In genomic region chr15:68312701-68313204, GRCh38 we compare ENCODE assay signal across 15 cellular contexts. TPM values are rescaled to one million over a fixed set of nuclear protein-coding genes. Genes with fewer than 3 reads are reported as not detected.
A peak's percentile ranks its signal among the peaks of the same experiment; 100 is the strongest.
DNase-seq lines count a peak whose midpoint lies in the region; ATAC-seq, FAIRE-seq and TF ChIP-seq lines count a peak whose summit lies in the region.
"Had no signal": no experiment of that assay in that cellular context is flagged by ENCODE, and none has a peak within 500 bp of the region (broad histone marks: within the 10 kb centered on the region; RNA-seq: fewer than 3 reads in every experiment).

No MANE protein-coding gene starts in this region.

- CTCF ChIA-PET in K562 (lab: Yijun Ruan, JAX; ENCODE audit: low intra/inter-chr PET ratio) = interaction anchor here (0.5 kb wide), 1 partner anchor 812 kb away, joined by 3 read pairs; no protein-coding TSS in a partner anchor

- H2AFZ ChIP-seq in K562 (ENCODE audit: low read depth, low read length) = no peak overlapping the region

- no peaks in the 10 kb centered on the region for H3K9me3 ChIP-seq in K562 (replicated peaks; ENCODE audit: control insufficient read depth, insufficient read depth, low read depth, low read length)
- H3K9me3 ChIP-seq: pancreas had no signal

- H3K27me3 Mint-ChIP-seq in natural killer cell treated with Interleukin-12 subunit alpha and Interleukin-12 subunit beta and Interleukin-15 and Interleukin-18, amount 100 ng/mL, for 72 hours = peaks cover 0 to 3% of the 10 kb centered on the region in 2 donors
- H3K27me3 Mint-ChIP-seq in natural killer cell (ENCODE audit: low read depth in 2 of 2) = peaks cover 1 to 12% of the 10 kb centered on the region in 2 donors

- no peak overlapping the region for H3K27ac Mint-ChIP-seq in natural killer cell treated with Interleukin-12 subunit alpha and Interleukin-12 subunit beta and Interleukin-15 and Interleukin-18, amount 100 ng/mL, for 72 hours
- H3K27ac Mint-ChIP-seq in natural killer cell = no peak overlapping the region
- H3K27ac Mint-ChIP-seq: memory B cell had no signal

- H3K4me3 ChIP-seq in K562 = no peak overlapping the region
- H3K4me3 ChIP-seq: GM12878, pancreas had no signal

- no peak for TF ChIP-seq EP300 in K562 (IDR thresholded peaks at IDR 0.05; ENCODE audit: low read length)

- H3K9ac ChIP-seq in K562 (ENCODE audit: insufficient read depth in 1 of 2, low read depth in 2 of 2, low read length in 2 of 2) = peak overlapping the region in 1 of 2 experiments; percentile 64; a peak in 1 of 4 replicates

- H3K36me3 ChIP-seq in K562 (ENCODE audit: control insufficient read depth, insufficient read depth, low read length) = no peaks in the 10 kb centered on the region
- H3K36me3 ChIP-seq: pancreas had no signal

- H3K4me3 Mint-ChIP-seq in natural killer cell treated with Interleukin-12 subunit alpha and Interleukin-12 subunit beta and Interleukin-15 and Interleukin-18, amount 100 ng/mL, for 72 hours = no peak overlapping the region
- no peak overlapping the region for H3K4me3 Mint-ChIP-seq in natural killer cell
- H3K4me3 Mint-ChIP-seq: memory B cell had no signal

- POLR2A ChIA-PET in K562 (lab: Yijun Ruan, JAX) = interaction anchor here (0.6 to 1.8 kb wide), 3 partner anchors 9 to 516 kb away, joined by 3 to 7 read pairs (median 3); no protein-coding TSS in a partner anchor

- in situ Hi-C loops in K562 (cut with MboI) = no loop called here

- no TSS peak for BruUV-seq in K562 (replicated peaks; lab: Mats Ljungman, UMichigan)

- intact Hi-C loops in natural killer cell (cut with micrococcal nuclease) = no loop called here
- intact Hi-C loops in K562 (cut with micrococcal nuclease) = no loop called here

- peak; percentile 23 for FAIRE-seq in K562 (lab: Jason Lieb, UNC)
- FAIRE-seq: GM12878, pancreas had no signal

- peaks cover 8% of the 10 kb centered on the region; the same call in 1 of the 2 replicates for H4K20me1 ChIP-seq in K562 (replicated peaks; ENCODE audit: control insufficient read depth, insufficient read depth, low read length)

- TF ChIP-seq RAD21 in K562 (CRISPR knock-in tag; conservative IDR thresholded peaks at IDR 0.05 in 1 of 2, IDR thresholded peaks at IDR 0.05 in 1 of 2) = no peak

- peak; percentile 55 for DNase-seq in natural killer cell treated with Interleukin-12 subunit alpha and Interleukin-12 subunit beta and Interleukin-15 and Interleukin-18, amount 100 ng/mL, for 72 hours (ENCODE audit: low spot score)
- DNase-seq in natural killer cell = no peak
- peak in 1 of 4 experiments; percentile 38 for DNase-seq in K562 (ENCODE audit: extremely low read depth in 1 of 4, low spot score in 3 of 4)
- DNase-seq in mesenteric fat pad (ENCODE audit: low spot score) = peak; percentile 80
- no peak for DNase-seq in stimulated activated CD4-positive, alpha-beta T cell treated with anti-CD3 and anti-CD28 coated beads, Interleukin-12 subunit alpha, Interleukin-12 subunit beta, amount 100 ng/mL, for 4 hours
- DNase-seq in NCI-H187 (lab: John Stamatoyannopoulos, UW) = no peak
- DNase-seq: activated gamma-delta T cell treated with Interleukin-2 at 50 U/mL for 16 hours; DMS79; NCI-H2171; stimulated activated CD8-positive, alpha-beta memory T cell treated with anti-CD3 and anti-CD28 coated beads, Interleukin-4, amount 100 ng/mL, for 48 hours had no signal

- no peak for ATAC-seq in natural killer cell treated with Interleukin-12 subunit alpha and Interleukin-12 subunit beta and Interleukin-15 and Interleukin-18, amount 100 ng/mL, for 72 hours
- ATAC-seq in natural killer cell (no peak), K562 (peak; percentile 44), HG03025 (IDR thresholded peaks at IDR 0.05; ENCODE audit: low FRiP score, unreplicated experiment) (no peak), GM19397 (IDR thresholded peaks at IDR 0.05; ENCODE audit: unreplicated experiment) (no peak)
- ATAC-seq: GM12878, pancreas had no signal

- no peaks in the 10 kb centered on the region for H3K9me3 Mint-ChIP-seq in natural killer cell treated with Interleukin-12 subunit alpha and Interleukin-12 subunit beta and Interleukin-15 and Interleukin-18, amount 100 ng/mL, for 72 hours
- no peaks in the 10 kb centered on the region for H3K9me3 Mint-ChIP-seq in natural killer cell
- H3K9me3 Mint-ChIP-seq: memory B cell had no signal

- H3K4me2 ChIP-seq in K562 (ENCODE audit: insufficient read depth, low read length) = 0 out of 2 replicates have a peak overlapping the region, but pooled peaks have one; percentile 7

- no peaks in the 10 kb centered on the region for H3K36me3 Mint-ChIP-seq in natural killer cell treated with Interleukin-12 subunit alpha and Interleukin-12 subunit beta and Interleukin-15 and Interleukin-18, amount 100 ng/mL, for 72 hours
- no peaks in the 10 kb centered on the region for H3K36me3 Mint-ChIP-seq in natural killer cell
- H3K36me3 Mint-ChIP-seq: memory B cell had no signal

- H3K9me1 ChIP-seq in K562 (ENCODE audit: control insufficient read depth, insufficient read depth, low read length) = no peaks in the 10 kb centered on the region

- peaks cover 0 to 5% of the 10 kb centered on the region in 2 experiments; a peak in 2 of 5 replicates for H3K4me1 ChIP-seq in K562 (replicated peaks in 1 of 2; ENCODE audit: control insufficient read depth in 2 of 2, insufficient read depth in 2 of 2, low read length in 2 of 2)

- TF ChIP-seq POLR2A in K562 (conservative IDR thresholded peaks at IDR 0.05) = no peak

- no peak overlapping the region for H3K27ac ChIP-seq in K562 (ENCODE audit: extremely low read depth, low read depth, low read length)
- H3K27ac ChIP-seq: pancreas had no signal

- no peaks in the 10 kb centered on the region for H3K4me1 Mint-ChIP-seq in natural killer cell treated with Interleukin-12 subunit alpha and Interleukin-12 subunit beta and Interleukin-15 and Interleukin-18, amount 100 ng/mL, for 72 hours (ENCODE audit: low read depth in 2 of 2)
- no peaks in the 10 kb centered on the region for H3K4me1 Mint-ChIP-seq in natural killer cell

- 4% methylated on average over 15 of the region's 18 CpGs for WGBS in K562 (ENCODE audit: insufficient coverage, low coverage, missing lambda C conversion rate)

- no peaks in the 10 kb centered on the region for H3K79me2 ChIP-seq in K562 (ENCODE audit: control insufficient read depth, insufficient read depth, low read length)

- TF ChIP-seq CTCF in natural killer cell (IDR thresholded peaks at IDR 0.05) = no peak
- no peak for TF ChIP-seq CTCF in K562 (IDR thresholded peaks at IDR 0.05 in 2 of 3, conservative IDR thresholded peaks at IDR 0.05 in 1 of 3; ENCODE audit: insufficient read depth in 2 of 3, low read depth in 1 of 3, low read length in 3 of 3)

- peaks cover 22 to 59% of the 10 kb centered on the region in 2 experiments for H3K27me3 ChIP-seq in K562 (ENCODE audit: control insufficient read depth in 2 of 2, insufficient read depth in 2 of 2, low read length in 2 of 2)
- H3K27me3 ChIP-seq: pancreas had no signal

TF ChIP-seq in K562, 482 proteins besides CTCF, POLR2A, EP300 and RAD21:
- TF ChIP-seq SAFB (IDR thresholded peaks at IDR 0.05; ENCODE audit: borderline replicate concordance, low read depth, low read length) (no peak), E2F6 (IDR thresholded peaks at IDR 0.05; ENCODE audit: borderline replicate concordance in 1 of 2, extremely low read depth in 1 of 2, insufficient read depth in 1 of 2, insufficient read length in 1 of 2, low read depth in 1 of 2, low read length in 1 of 2, poor library complexity in 1 of 2, severe bottlenecking in 1 of 2) (peak in 1 of 2 experiments; percentile 26), EGR1 (conservative IDR thresholded peaks at IDR 0.05) (peak; percentile 88), ZNF316 (IDR thresholded peaks at IDR 0.05) (no peak), HNRNPLL (IDR thresholded peaks at IDR 0.05; ENCODE audit: low read depth, low read length, poor library complexity, severe bottlenecking) (peak; percentile 60), TAF9B (IDR thresholded peaks at IDR 0.05; ENCODE audit: partially characterized antibody) (no peak), NR4A1 (CRISPR knock-in tag; IDR thresholded peaks at IDR 0.05) (no peak), NR4A1 (tag; IDR thresholded peaks at IDR 0.05) (no peak), HDGF (IDR thresholded peaks at IDR 0.05) (no peak), U2AF1 (optimal IDR thresholded peaks at IDR 0.05; ENCODE audit: low read depth, low read length) (no peak)

RNA-seq across cellular contexts. Expression of gene FEM1B, which starts 35.2 kb away (rescaled TPM):
- total RNA-seq in natural killer cell treated with Interleukin-12 subunit alpha and Interleukin-12 subunit beta and Interleukin-15 and Interleukin-18, amount 100 ng/mL, for 72 hours = 10 to 100 TPM; 47.9 to 49.7 TPM
- total RNA-seq in natural killer cell (10 to 100 TPM; 57.4 to 73.5 (median 67.9) TPM), K562 (2014; rRNA removed) (18.0 and 19.7 TPM in 2 replicates), K562 (2014; rRNA removed; fragmentation: Illumina TruSeq; extraction: Trizol) (35.3 and 40.3 TPM in 2 replicates), K562 (2015; rRNA removed; fragmentation: Illumina TruSeq; extraction: Trizol) (30.4 and 34.7 TPM in 2 replicates), K562 (2021) (32.2 and 42.1 TPM in 2 replicates), mesenteric fat pad (48.7 TPM)
- total RNA-seq in K562 (2011; cell fraction: chromatin; rRNA removed; ENCODE audit: low replicate concordance) = 56.6 and 67.0 TPM in 2 replicates
- 22.5 and 38.2 TPM in 2 replicates for total RNA-seq in K562 (2011; cell fraction: nucleolus; rRNA removed)
- total RNA-seq in K562 (2011; cell fraction: nucleoplasm; rRNA removed) = 31.6 and 32.1 TPM in 2 replicates
- polyA plus RNA-seq in K562 (2011; rRNA removed) (58.3 and 61.6 TPM in 2 replicates), K562 (2014; fragmentation: Illumina TruSeq; extraction: Trizol) (20.1 and 22.3 TPM in 2 replicates), K562 (2014; fragmentation: Nextera tagmentation; extraction: Ambion mirVana) (1 to 10 TPM; 5.9 to 6.5 TPM), K562 (2014; rRNA removed) (12.0 and 14.0 TPM in 2 replicates)
- 24.2 and 31.0 TPM in 2 replicates for polyA plus RNA-seq in K562 (2011; cell fraction: cytosol; rRNA removed)
- 36.5 and 41.2 TPM in 2 replicates for polyA plus RNA-seq in K562 (2011; cell fraction: nucleus; rRNA removed)
- polyA plus RNA-seq in K562 (2012) = 14.2 and 14.3 TPM in 2 replicates
- polyA minus RNA-seq in K562 (2011; rRNA and poly(A)+ RNA removed) = 182 and 215 TPM in 2 replicates
- polyA minus RNA-seq in K562 (2011; cell fraction: cytosol; rRNA and poly(A)+ RNA removed) = 79.5 and 101 TPM in 2 replicates
- polyA minus RNA-seq in K562 (2011; cell fraction: nucleus; rRNA and poly(A)+ RNA removed) = 19.3 and 38.7 TPM in 2 replicates

Comparison
In these comparisons a context has a peak if more than half of its experiments do, and no peak if none do; other contexts are left out.
1. DNase-seq: peak in natural killer cell treated with Interleukin-12 subunit alpha and Interleukin-12 subunit beta and Interleukin-15 and Interleukin-18, amount 100 ng/mL, for 72 hours (single experiment) and mesenteric fat pad (single experiment); none in natural killer cell (single experiment), stimulated activated CD4-positive, alpha-beta T cell treated with anti-CD3 and anti-CD28 coated beads, Interleukin-12 subunit alpha, Interleukin-12 subunit beta, amount 100 ng/mL, for 4 hours (single experiment) and NCI-H187 (0 of 2).